In the genomic region with DNA sequence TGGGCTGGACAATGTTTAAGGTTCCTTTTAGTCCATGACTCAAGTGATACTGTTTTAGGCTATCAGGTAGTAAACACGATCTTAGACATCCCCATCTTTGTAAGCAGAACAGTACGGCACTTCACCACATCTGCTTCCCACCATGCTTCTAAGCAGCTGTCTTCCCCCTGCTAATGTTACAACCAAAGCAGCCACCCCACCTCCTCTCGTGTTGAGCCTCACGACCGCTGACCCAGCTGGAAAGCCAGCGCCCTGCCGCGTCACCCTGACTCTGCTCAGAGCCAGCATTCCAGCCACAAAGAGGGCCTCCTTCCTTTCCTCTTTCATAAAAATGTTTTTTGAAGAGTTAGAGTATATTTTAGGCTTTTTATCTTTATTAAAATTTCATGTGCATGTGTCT, we compare ENCODE assay signal across 1 cellular context.
TF ChIP-seq lines count a peak whose summit lies in the region.

No MANE protein-coding gene starts in this region.

TF ChIP-seq in HepG2, 621 proteins besides CTCF, POLR2A, EP300 and RAD21 (continued from another document):
- TF ChIP-seq, protein P1, sequence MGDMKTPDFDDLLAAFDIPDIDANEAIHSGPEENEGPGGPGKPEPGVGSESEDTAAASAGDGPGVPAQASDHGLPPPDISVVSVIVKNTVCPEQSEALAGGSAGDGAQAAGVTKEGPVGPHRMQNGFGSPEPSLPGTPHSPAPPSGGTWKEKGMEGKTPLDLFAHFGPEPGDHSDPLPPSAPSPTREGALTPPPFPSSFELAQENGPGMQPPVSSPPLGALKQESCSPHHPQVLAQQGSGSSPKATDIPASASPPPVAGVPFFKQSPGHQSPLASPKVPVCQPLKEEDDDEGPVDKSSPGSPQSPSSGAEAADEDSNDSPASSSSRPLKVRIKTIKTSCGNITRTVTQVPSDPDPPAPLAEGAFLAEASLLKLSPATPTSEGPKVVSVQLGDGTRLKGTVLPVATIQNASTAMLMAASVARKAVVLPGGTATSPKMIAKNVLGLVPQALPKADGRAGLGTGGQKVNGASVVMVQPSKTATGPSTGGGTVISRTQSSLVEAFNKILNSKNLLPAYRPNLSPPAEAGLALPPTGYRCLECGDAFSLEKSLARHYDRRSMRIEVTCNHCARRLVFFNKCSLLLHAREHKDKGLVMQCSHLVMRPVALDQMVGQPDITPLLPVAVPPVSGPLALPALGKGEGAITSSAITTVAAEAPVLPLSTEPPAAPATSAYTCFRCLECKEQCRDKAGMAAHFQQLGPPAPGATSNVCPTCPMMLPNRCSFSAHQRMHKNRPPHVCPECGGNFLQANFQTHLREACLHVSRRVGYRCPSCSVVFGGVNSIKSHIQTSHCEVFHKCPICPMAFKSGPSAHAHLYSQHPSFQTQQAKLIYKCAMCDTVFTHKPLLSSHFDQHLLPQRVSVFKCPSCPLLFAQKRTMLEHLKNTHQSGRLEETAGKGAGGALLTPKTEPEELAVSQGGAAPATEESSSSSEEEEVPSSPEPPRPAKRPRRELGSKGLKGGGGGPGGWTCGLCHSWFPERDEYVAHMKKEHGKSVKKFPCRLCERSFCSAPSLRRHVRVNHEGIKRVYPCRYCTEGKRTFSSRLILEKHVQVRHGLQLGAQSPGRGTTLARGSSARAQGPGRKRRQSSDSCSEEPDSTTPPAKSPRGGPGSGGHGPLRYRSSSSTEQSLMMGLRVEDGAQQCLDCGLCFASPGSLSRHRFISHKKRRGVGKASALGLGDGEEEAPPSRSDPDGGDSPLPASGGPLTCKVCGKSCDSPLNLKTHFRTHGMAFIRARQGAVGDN (CRISPR knock-in tag; IDR thresholded peaks at IDR 0.05) = peak; percentile 53; the same call in 1 of the 2 replicates
- TF ChIP-seq GABPA (IDR thresholded peaks at IDR 0.05; ENCODE audit: low read depth, low read length) = no peak
- no peak for TF ChIP-seq GABPA (CRISPR knock-in tag; IDR thresholded peaks at IDR 0.05; ENCODE audit: low read depth)
- no peak for TF ChIP-seq PHF21A (CRISPR knock-in tag; IDR thresholded peaks at IDR 0.05)
- TF ChIP-seq, protein P2, sequence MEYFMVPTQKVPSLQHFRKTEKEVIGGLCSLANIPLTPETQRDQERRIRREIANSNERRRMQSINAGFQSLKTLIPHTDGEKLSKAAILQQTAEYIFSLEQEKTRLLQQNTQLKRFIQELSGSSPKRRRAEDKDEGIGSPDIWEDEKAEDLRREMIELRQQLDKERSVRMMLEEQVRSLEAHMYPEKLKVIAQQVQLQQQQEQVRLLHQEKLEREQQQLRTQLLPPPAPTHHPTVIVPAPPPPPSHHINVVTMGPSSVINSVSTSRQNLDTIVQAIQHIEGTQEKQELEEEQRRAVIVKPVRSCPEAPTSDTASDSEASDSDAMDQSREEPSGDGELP (IDR thresholded peaks at IDR 0.05; ENCODE audit: borderline replicate concordance, low read depth) = 0 out of 2 replicates have a peak, but pooled peaks have one; percentile 34
- no peak for TF ChIP-seq HMG20B (CRISPR knock-in tag; conservative IDR thresholded peaks at IDR 0.05)
- TF ChIP-seq, protein P3, sequence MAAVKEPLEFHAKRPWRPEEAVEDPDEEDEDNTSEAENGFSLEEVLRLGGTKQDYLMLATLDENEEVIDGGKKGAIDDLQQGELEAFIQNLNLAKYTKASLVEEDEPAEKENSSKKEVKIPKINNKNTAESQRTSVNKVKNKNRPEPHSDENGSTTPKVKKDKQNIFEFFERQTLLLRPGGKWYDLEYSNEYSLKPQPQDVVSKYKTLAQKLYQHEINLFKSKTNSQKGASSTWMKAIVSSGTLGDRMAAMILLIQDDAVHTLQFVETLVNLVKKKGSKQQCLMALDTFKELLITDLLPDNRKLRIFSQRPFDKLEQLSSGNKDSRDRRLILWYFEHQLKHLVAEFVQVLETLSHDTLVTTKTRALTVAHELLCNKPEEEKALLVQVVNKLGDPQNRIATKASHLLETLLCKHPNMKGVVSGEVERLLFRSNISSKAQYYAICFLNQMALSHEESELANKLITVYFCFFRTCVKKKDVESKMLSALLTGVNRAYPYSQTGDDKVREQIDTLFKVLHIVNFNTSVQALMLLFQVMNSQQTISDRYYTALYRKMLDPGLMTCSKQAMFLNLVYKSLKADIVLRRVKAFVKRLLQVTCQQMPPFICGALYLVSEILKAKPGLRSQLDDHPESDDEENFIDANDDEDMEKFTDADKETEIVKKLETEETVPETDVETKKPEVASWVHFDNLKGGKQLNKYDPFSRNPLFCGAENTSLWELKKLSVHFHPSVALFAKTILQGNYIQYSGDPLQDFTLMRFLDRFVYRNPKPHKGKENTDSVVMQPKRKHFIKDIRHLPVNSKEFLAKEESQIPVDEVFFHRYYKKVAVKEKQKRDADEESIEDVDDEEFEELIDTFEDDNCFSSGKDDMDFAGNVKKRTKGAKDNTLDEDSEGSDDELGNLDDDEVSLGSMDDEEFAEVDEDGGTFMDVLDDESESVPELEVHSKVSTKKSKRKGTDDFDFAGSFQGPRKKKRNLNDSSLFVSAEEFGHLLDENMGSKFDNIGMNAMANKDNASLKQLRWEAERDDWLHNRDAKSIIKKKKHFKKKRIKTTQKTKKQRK (IDR thresholded peaks at IDR 0.05; ENCODE audit: low read length) = no peak
- TF ChIP-seq, protein P4, sequence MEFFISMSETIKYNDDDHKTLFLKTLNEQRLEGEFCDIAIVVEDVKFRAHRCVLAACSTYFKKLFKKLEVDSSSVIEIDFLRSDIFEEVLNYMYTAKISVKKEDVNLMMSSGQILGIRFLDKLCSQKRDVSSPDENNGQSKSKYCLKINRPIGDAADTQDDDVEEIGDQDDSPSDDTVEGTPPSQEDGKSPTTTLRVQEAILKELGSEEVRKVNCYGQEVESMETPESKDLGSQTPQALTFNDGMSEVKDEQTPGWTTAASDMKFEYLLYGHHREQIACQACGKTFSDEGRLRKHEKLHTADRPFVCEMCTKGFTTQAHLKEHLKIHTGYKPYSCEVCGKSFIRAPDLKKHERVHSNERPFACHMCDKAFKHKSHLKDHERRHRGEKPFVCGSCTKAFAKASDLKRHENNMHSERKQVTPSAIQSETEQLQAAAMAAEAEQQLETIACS (CRISPR knock-in tag; IDR thresholded peaks at IDR 0.05) = peak; percentile 20; the same call in 1 of the 2 replicates
